In genomic region chr3:110031975-110032374, GRCh38 we compare ENCODE assay signal across 8 cellular contexts.
"Had no signal": no experiment of that assay in that cellular context is flagged by ENCODE, and none has a peak within 500 bp of the region (broad histone marks: within the 10 kb centered on the region; RNA-seq: fewer than 3 reads in every experiment).

No MANE protein-coding gene starts in this region.

- H3K4me3 ChIP-seq: GM23248, HAP-1, K562 had no signal

- H3K36me3 ChIP-seq: HAP-1 had no signal

- FAIRE-seq: HTR-8/SVneo, K562 had no signal

- DNase-seq: GM23248, GOT3, H7, IMR-90, KG1 had no signal

- H3K27ac ChIP-seq: GM23248 had no signal

- H2AFZ ChIP-seq: GM23248 had no signal

- H3K9me3 ChIP-seq: HAP-1 had no signal

- H3K9ac ChIP-seq: GM23248 had no signal

- ATAC-seq: K562 had no signal
